In the genomic region with DNA sequence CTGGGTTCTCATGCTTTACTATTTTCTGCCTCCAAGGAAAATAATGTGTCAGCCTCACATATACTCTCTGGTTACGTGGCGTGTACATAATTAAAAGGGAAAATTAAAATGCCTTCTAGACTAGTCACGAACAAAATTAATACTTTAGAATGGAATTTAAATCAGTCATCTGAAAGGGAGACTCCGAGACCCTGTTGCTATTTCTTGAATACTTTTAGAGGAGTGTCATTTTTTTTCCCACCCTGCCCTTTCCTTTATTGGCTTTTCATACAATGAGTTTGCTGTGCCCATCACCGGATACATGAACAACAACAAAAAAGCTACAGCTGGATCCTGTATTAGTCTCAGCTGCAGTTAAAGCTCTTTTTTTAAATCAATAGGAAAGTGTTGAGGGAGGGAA, we compare ENCODE assay signal across 16 cellular contexts. TPM values are rescaled to one million over a fixed set of nuclear protein-coding genes. Genes with fewer than 3 reads are reported as not detected.
DNase-seq lines count a peak whose midpoint lies in the region; ATAC-seq, FAIRE-seq and TF ChIP-seq lines count a peak whose summit lies in the region.
"Had no signal": no experiment of that assay in that cellular context is flagged by ENCODE, and none has a peak within 500 bp of the region (broad histone marks: within the 10 kb centered on the region; RNA-seq: fewer than 3 reads in every experiment).

No MANE protein-coding gene starts in this region.

- H3K9ac ChIP-seq in BLaER1 (peak overlapping the region; percentile 49; the same call in 1 of the 2 replicates), endothelial cell of umbilical vein (replicated peaks; ENCODE audit: extremely low read depth, insufficient read depth, low read length) (peak overlapping the region; percentile 44)

- peaks cover 36% of the 10 kb centered on the region for H3K27me3 Mint-ChIP-seq in progenitor cell of endocrine pancreas
- peaks cover 0 to 68% (median 4%) of the 10 kb centered on the region in 5 donors for H3K27me3 Mint-ChIP-seq in naive thymus-derived CD4-positive, alpha-beta T cell

- H3K9me3 ChIP-seq in BLaER1 (no peaks in the 10 kb centered on the region), endothelial cell of umbilical vein (replicated peaks; ENCODE audit: control insufficient read depth, insufficient read depth, low read length) (no peaks in the 10 kb centered on the region), osteoblast (ENCODE audit: low read depth, low read length) (no peaks in the 10 kb centered on the region)
- no peaks in the 10 kb centered on the region for H3K9me3 ChIP-seq in naive thymus-derived CD4-positive, alpha-beta T cell (ENCODE audit: control insufficient read depth in 2 of 3, low read length in 3 of 3)
- H3K9me3 ChIP-seq: esophagus squamous epithelium had no signal

- no peak for TF ChIP-seq POLR2A in endothelial cell of umbilical vein (IDR thresholded peaks at IDR 0.05; ENCODE audit: low read depth, low read length)

- no peak overlapping the region for H3K4me3 Mint-ChIP-seq in progenitor cell of endocrine pancreas (ENCODE audit: low read depth)
- H3K4me3 Mint-ChIP-seq in naive thymus-derived CD4-positive, alpha-beta T cell, result no peak overlapping the region
- H3K4me3 Mint-ChIP-seq in stimulated activated effector memory CD8-positive, alpha-beta T cell treated with anti-CD3 and anti-CD28 coated beads, Interleukin-12 subunit alpha, Interleukin-12 subunit beta, amount 100 ng/mL, for 72 hours, result no peak overlapping the region

- H3K9me3 Mint-ChIP-seq in progenitor cell of endocrine pancreas (ENCODE audit: low read depth), result no peaks in the 10 kb centered on the region
- H3K9me3 Mint-ChIP-seq in naive thymus-derived CD4-positive, alpha-beta T cell, result no peaks in the 10 kb centered on the region
- no peaks in the 10 kb centered on the region for H3K9me3 Mint-ChIP-seq in stimulated activated effector memory CD8-positive, alpha-beta T cell treated with anti-CD3 and anti-CD28 coated beads, Interleukin-12 subunit alpha, Interleukin-12 subunit beta, amount 100 ng/mL, for 72 hours

- H4K20me1 ChIP-seq in BLaER1 (peaks cover 70% of the 10 kb centered on the region), endothelial cell of umbilical vein (replicated peaks; ENCODE audit: control insufficient read depth, extremely low read depth, insufficient read depth, low read length) (no peaks in the 10 kb centered on the region), osteoblast (ENCODE audit: insufficient read depth, low read length) (no peaks in the 10 kb centered on the region)

- no peaks in the 10 kb centered on the region for H3K36me3 Mint-ChIP-seq in progenitor cell of endocrine pancreas (ENCODE audit: insufficient read depth)
- H3K36me3 Mint-ChIP-seq in naive thymus-derived CD4-positive, alpha-beta T cell, result no peaks in the 10 kb centered on the region
- H3K36me3 Mint-ChIP-seq in stimulated activated effector memory CD8-positive, alpha-beta T cell treated with anti-CD3 and anti-CD28 coated beads, Interleukin-12 subunit alpha, Interleukin-12 subunit beta, amount 100 ng/mL, for 72 hours, result peaks cover 9% of the 10 kb centered on the region

- H3K4me1 Mint-ChIP-seq in progenitor cell of endocrine pancreas (ENCODE audit: low read depth), result peaks cover 15% of the 10 kb centered on the region
- H3K4me1 Mint-ChIP-seq in naive thymus-derived CD4-positive, alpha-beta T cell, result peaks cover 11 to 21% (median 14%) of the 10 kb centered on the region in 7 donors
- H3K4me1 Mint-ChIP-seq in stimulated activated effector memory CD8-positive, alpha-beta T cell treated with anti-CD3 and anti-CD28 coated beads, Interleukin-12 subunit alpha, Interleukin-12 subunit beta, amount 100 ng/mL, for 72 hours, result peaks cover 52% of the 10 kb centered on the region

- H3K79me2 ChIP-seq in endothelial cell of umbilical vein (ENCODE audit: control insufficient read depth, insufficient read depth, low read length) (no peaks in the 10 kb centered on the region), osteoblast (ENCODE audit: insufficient read depth, low read length) (peaks cover 74% of the 10 kb centered on the region)

- H3K27me3 ChIP-seq in BLaER1 (no peaks in the 10 kb centered on the region), endothelial cell of umbilical vein (ENCODE audit: control insufficient read depth in 2 of 2, insufficient read depth in 2 of 2, low read length in 2 of 2) (no peaks in the 10 kb centered on the region), osteoblast (ENCODE audit: insufficient read depth, low read length) (no peaks in the 10 kb centered on the region)
- no peaks in the 10 kb centered on the region for H3K27me3 ChIP-seq in naive thymus-derived CD4-positive, alpha-beta T cell (ENCODE audit: control insufficient read depth in 2 of 2, insufficient read depth in 2 of 2, low read length in 2 of 2)
- H3K27me3 ChIP-seq: esophagus squamous epithelium had no signal

- ATAC-seq in naive thymus-derived CD4-positive, alpha-beta T cell, result no peak
- no peak for ATAC-seq in stimulated activated effector memory CD8-positive, alpha-beta T cell treated with anti-CD3 and anti-CD28 coated beads, Interleukin-12 subunit alpha, Interleukin-12 subunit beta, amount 100 ng/mL, for 72 hours

- DNase-seq in RWPE1 (ENCODE audit: low spot score) (peak; percentile 25), endothelial cell of umbilical vein (ENCODE audit: low read depth, low spot score) (peak; percentile 80), osteoblast (ENCODE audit: insufficient read length, low spot score, missing footprints) (peak; percentile 57), progenitor cell of endocrine pancreas (ENCODE audit: low spot score, unreplicated experiment) (no peak), GM10266 (ENCODE audit: extremely low spot score) (no peak)
- DNase-seq in naive thymus-derived CD4-positive, alpha-beta T cell, result no peak
- DNase-seq in stimulated activated effector memory CD8-positive, alpha-beta T cell treated with anti-CD3 and anti-CD28 coated beads, Interleukin-12 subunit alpha, Interleukin-12 subunit beta, amount 100 ng/mL, for 72 hours (ENCODE audit: low spot score in 2 of 2), result no peak
- DNase-seq: activated CD4-positive, CD25-positive, alpha-beta regulatory T cell treated with anti-CD3 and anti-CD28 coated beads, Interleukin-2, amount 50 U/mL, for 72 hours; activated T-cell treated with anti-CD3 and anti-CD28 coated beads, Interleukin-2, amount 50 U/mL, for 48 hours; C1 segment of cervical spinal cord; esophagus squamous epithelium; NCI-H1105 treated with DMSO at 0.1 percent for 48 hours; NCI-H524 treated with DMSO at 0.1 percent for 48 hours had no signal

- no peak overlapping the region for H3K4me3 ChIP-seq in BLaER1
- no peak overlapping the region for H3K4me3 ChIP-seq in endothelial cell of umbilical vein (replicated peaks in 1 of 3; ENCODE audit: insufficient read depth in 1 of 3, low read depth in 1 of 3, low read length in 3 of 3)
- H3K4me3 ChIP-seq in osteoblast (ENCODE audit: insufficient read depth, low read length), result peak overlapping the region; percentile 23
- H3K4me3 ChIP-seq in naive thymus-derived CD4-positive, alpha-beta T cell (ENCODE audit: low read length), result no peak overlapping the region
- H3K4me3 ChIP-seq: esophagus squamous epithelium had no signal

- TF ChIP-seq CTCF in RWPE1 (conservative IDR thresholded peaks at IDR 0.05; ENCODE audit: low read depth), result no peak
- no peak for TF ChIP-seq CTCF in endothelial cell of umbilical vein (IDR thresholded peaks at IDR 0.05; ENCODE audit: extremely low read depth in 1 of 2, insufficient read depth in 1 of 2, low read depth in 1 of 2, low read length in 2 of 2)
- no peak for TF ChIP-seq CTCF in osteoblast (IDR thresholded peaks at IDR 0.05; ENCODE audit: extremely low read depth, low read depth, low read length)
- no peak for TF ChIP-seq CTCF in progenitor cell of endocrine pancreas (IDR thresholded peaks at IDR 0.05; ENCODE audit: unreplicated experiment)
- no peak for TF ChIP-seq CTCF in GM10266 (IDR thresholded peaks at IDR 0.05; ENCODE audit: control insufficient read depth, insufficient read depth, low read depth, missing control alignments)

- no peaks in the 10 kb centered on the region for H3K36me3 ChIP-seq in BLaER1
- no peaks in the 10 kb centered on the region for H3K36me3 ChIP-seq in endothelial cell of umbilical vein (ENCODE audit: control insufficient read depth in 2 of 2, extremely low read depth in 1 of 2, insufficient read depth in 2 of 2, low read length in 2 of 2)
- H3K36me3 ChIP-seq in osteoblast (ENCODE audit: insufficient read depth, low read length), result no peaks in the 10 kb centered on the region
- no peaks in the 10 kb centered on the region for H3K36me3 ChIP-seq in naive thymus-derived CD4-positive, alpha-beta T cell (ENCODE audit: control insufficient read depth in 2 of 3, insufficient read depth in 3 of 3, low read length in 3 of 3)
- H3K36me3 ChIP-seq: esophagus squamous epithelium had no signal

- H3K4me2 ChIP-seq in BLaER1 (peak overlapping the region; percentile 65), endothelial cell of umbilical vein (ENCODE audit: insufficient read depth, low read length) (peak overlapping the region; percentile 60), osteoblast (ENCODE audit: insufficient read depth, low read length) (peak overlapping the region; percentile 72)

- H3K4me1 ChIP-seq in BLaER1 (peaks cover 74% of the 10 kb centered on the region), endothelial cell of umbilical vein (ENCODE audit: control insufficient read depth, extremely low read depth, insufficient read depth, low read length) (peaks cover 12% of the 10 kb centered on the region), osteoblast (ENCODE audit: insufficient read depth, low read length) (peaks cover 80% of the 10 kb centered on the region)
- peaks cover 0 to 4% of the 10 kb centered on the region in 2 donors for H3K4me1 ChIP-seq in naive thymus-derived CD4-positive, alpha-beta T cell (ENCODE audit: control insufficient read depth in 2 of 2, insufficient read depth in 2 of 2, low read length in 2 of 2)

- no TSS peak for BruUV-seq in endothelial cell of umbilical vein (replicated peaks; lab: Mats Ljungman, UMichigan)

- FAIRE-seq in endothelial cell of umbilical vein (lab: Jason Lieb, UNC), result peak; percentile 72
- FAIRE-seq: HTR-8/SVneo, keratinocyte had no signal

- dilution Hi-C loops in endothelial cell of umbilical vein (cut with MboI; ENCODE audit: extremely low pct_ligation_motif_present, low sequenced_read_pairs), result no loop called here

- no peak overlapping the region for H3K27ac Mint-ChIP-seq in progenitor cell of endocrine pancreas
- no peak overlapping the region for H3K27ac Mint-ChIP-seq in naive thymus-derived CD4-positive, alpha-beta T cell
- no peak overlapping the region for H3K27ac Mint-ChIP-seq in stimulated activated effector memory CD8-positive, alpha-beta T cell treated with anti-CD3 and anti-CD28 coated beads, Interleukin-12 subunit alpha, Interleukin-12 subunit beta, amount 100 ng/mL, for 72 hours

- intact Hi-C loops in endothelial cell of umbilical vein (cut with micrococcal nuclease), result loop anchor here (1.0 to 5.0 kb wide), 4 partner anchors 20 to 92 kb away; a partner anchor contains a TSS
- intact Hi-C loops in naive thymus-derived CD4-positive, alpha-beta T cell (cut with micrococcal nuclease), result no loop called here

- H3K9me1 ChIP-seq in endothelial cell of umbilical vein (replicated peaks; ENCODE audit: control insufficient read depth, extremely low read depth, insufficient read depth, low read length), result no peaks in the 10 kb centered on the region

- H2AFZ ChIP-seq in endothelial cell of umbilical vein (ENCODE audit: low read depth, low read length) (no peak overlapping the region), osteoblast (ENCODE audit: low read length) (no peak overlapping the region)

- 0 out of 2 replicates have a peak overlapping the region, but pooled peaks have one; percentile 3 for H3K27ac ChIP-seq in BLaER1
- no peak overlapping the region for H3K27ac ChIP-seq in RWPE1
- H3K27ac ChIP-seq in endothelial cell of umbilical vein (ENCODE audit: insufficient read depth, low read depth, low read length), result peak overlapping the region; percentile 13
- peak overlapping the region; percentile 98 for H3K27ac ChIP-seq in osteoblast (ENCODE audit: low read depth, low read length)
- no peak overlapping the region for H3K27ac ChIP-seq in naive thymus-derived CD4-positive, alpha-beta T cell (ENCODE audit: low read depth, low read length)

- CTCF ChIA-PET in RWPE1 (lab: Yijun Ruan, JAX), result no interaction called here
- CTCF ChIA-PET in endothelial cell of umbilical vein (lab: Charles Lee), result interaction anchor here (0.9 to 1.2 kb wide), 5 partner anchors 11 to 92 kb away, joined by 3 to 6 read pairs (median 3); no protein-coding TSS in a partner anchor
- CTCF ChIA-PET in naive thymus-derived CD4-positive, alpha-beta T cell (lab: Charles Lee), result interaction anchor here (0.6 kb wide), 1 partner anchor 20 kb away, joined by 3 read pairs; no protein-coding TSS in a partner anchor

- POLR2A ChIA-PET in RWPE1 (lab: Yijun Ruan, JAX; ENCODE audit: low non-redundant PET) (no interaction called here), endothelial cell of umbilical vein (lab: Charles Lee) (no interaction called here)
- POLR2A ChIA-PET in naive thymus-derived CD4-positive, alpha-beta T cell (lab: Charles Lee), result no interaction called here

RNA-seq across cellular contexts. Expression of a gene that starts 20.1 kb away (rescaled TPM):
- total RNA-seq in endothelial cell of umbilical vein (11.1 and 11.2 TPM in 2 replicates), osteoblast (89.4 and 94.3 TPM in 2 replicates), progenitor cell of endocrine pancreas (17.2 and 17.9 TPM in 2 replicates)
- 8.6 and 12.2 TPM in 2 replicates for polyA plus RNA-seq in endothelial cell of umbilical vein
- 6.0 and 7.0 TPM in 2 replicates for polyA plus RNA-seq in endothelial cell of umbilical vein (2011; cell fraction: cytosol; rRNA removed)
- 18.5 and 19.0 TPM in 2 replicates for polyA plus RNA-seq in endothelial cell of umbilical vein (2011; cell fraction: nucleus; rRNA removed)
- polyA plus RNA-seq in endothelial cell of umbilical vein (2012), result 6.6 and 10.1 TPM in 2 replicates
- 8.7 and 10.8 TPM in 2 replicates for polyA minus RNA-seq in endothelial cell of umbilical vein
- 6.2 TPM for polyA minus RNA-seq in endothelial cell of umbilical vein (2011; cell fraction: cytosol; rRNA and poly(A)+ RNA removed)
- 9.4 and 11.1 TPM in 2 replicates for polyA minus RNA-seq in endothelial cell of umbilical vein (2011; cell fraction: nucleus; rRNA and poly(A)+ RNA removed)
- total RNA-seq in naive thymus-derived CD4-positive, alpha-beta T cell, result 1 to 10 TPM in 4 of 5 experiments, under 1 TPM in 1; 0.99 to 9.5 (median 3.6) TPM
- polyA plus RNA-seq in naive thymus-derived CD4-positive, alpha-beta T cell, result 1 to 10 TPM; 1.5 to 2.1 TPM

Comparison
In these comparisons a context has a peak if more than half of its experiments do, and no peak if none do; other contexts are left out.
1. H3K27ac ChIP-seq: peak in BLaER1 (single experiment), endothelial cell of umbilical vein (single experiment) and osteoblast (single experiment); none in RWPE1 (single experiment) and naive thymus-derived CD4-positive, alpha-beta T cell (single experiment).
2. DNase-seq: peak in RWPE1 (single experiment), endothelial cell of umbilical vein (single experiment) and osteoblast (single experiment); none in progenitor cell of endocrine pancreas (single experiment), naive thymus-derived CD4-positive, alpha-beta T cell (0 of 9), stimulated activated effector memory CD8-positive, alpha-beta T cell treated with anti-CD3 and anti-CD28 coated beads, Interleukin-12 subunit alpha, Interleukin-12 subunit beta, amount 100 ng/mL, for 72 hours (0 of 2) and GM10266 (single experiment).
3. Peak in every context shown above with its lines, with median percentiles within 50 percentile points of each other: H3K4me2 ChIP-seq.